Comparison of ENCODE assay signal across 9 cellular contexts in genomic region chr12:47317182-47317915, GRCh38.
DNase-seq lines count a peak whose midpoint lies in the region; ATAC-seq, FAIRE-seq and TF ChIP-seq lines count a peak whose summit lies in the region.
"Had no signal": no experiment of that assay in that cellular context is flagged by ENCODE, and none has a peak within 500 bp of the region (broad histone marks: within the 10 kb centered on the region; RNA-seq: fewer than 3 reads in every experiment).

No MANE protein-coding gene starts in this region.

- no peak overlapping the region for H3K27ac ChIP-seq in CD4-positive, CD25-positive, alpha-beta regulatory T cell (ENCODE audit: insufficient read depth, low read length, poor library complexity, severe bottlenecking)
- H3K27ac ChIP-seq in esophagus muscularis mucosa (replicated peaks in 1 of 4), result peak overlapping the region; percentile 18 to 48 (median 34)

- TF ChIP-seq CTCF in esophagus muscularis mucosa (IDR thresholded peaks at IDR 0.05), result no peak

- ATAC-seq in CD4-positive, CD25-positive, alpha-beta regulatory T cell (ENCODE audit: low read depth in 2 of 2), result no peak
- ATAC-seq in HG03175 (IDR thresholded peaks at IDR 0.05; ENCODE audit: unreplicated experiment), result peak; percentile 60
- no peak for ATAC-seq in stimulated activated naive CD8-positive, alpha-beta T cell treated with anti-CD3 and anti-CD28 coated beads, Interleukin-15, amount 100 ng/mL, for 72 hours

- peak overlapping the region; percentile 21 to 74 (median 44) for H3K27ac Mint-ChIP-seq in CD4-positive, CD25-positive, alpha-beta regulatory T cell
- no peak overlapping the region for H3K27ac Mint-ChIP-seq in stimulated activated naive CD8-positive, alpha-beta T cell treated with anti-CD3 and anti-CD28 coated beads, Interleukin-15, amount 100 ng/mL, for 72 hours

- H3K9me3 Mint-ChIP-seq in CD4-positive, CD25-positive, alpha-beta regulatory T cell, result peaks cover 0 to 3% (median 0%) of the 10 kb centered on the region in 7 donors
- peaks cover 5% of the 10 kb centered on the region in 2 donors for H3K9me3 Mint-ChIP-seq in stimulated activated naive CD8-positive, alpha-beta T cell treated with anti-CD3 and anti-CD28 coated beads, Interleukin-15, amount 100 ng/mL, for 72 hours

- DNase-seq in CD4-positive, CD25-positive, alpha-beta regulatory T cell, result peak in 1 of 3 donors; percentile 24
- DNase-seq in GM19239 (ENCODE audit: insufficient read length, low spot score), result no peak
- DNase-seq in esophagus muscularis mucosa (ENCODE audit: extremely low spot score), result no peak
- DNase-seq in Kasumi-1 (lab: John Stamatoyannopoulos, UW), result no peak
- no peak for DNase-seq in stimulated activated naive CD8-positive, alpha-beta T cell treated with anti-CD3 and anti-CD28 coated beads, Interleukin-15, amount 100 ng/mL, for 72 hours
- DNase-seq in NCI-H1417 (lab: John Stamatoyannopoulos, UW), result no peak
- DNase-seq in NCI-H2029 (lab: John Stamatoyannopoulos, UW), result no peak

- H3K4me3 Mint-ChIP-seq in CD4-positive, CD25-positive, alpha-beta regulatory T cell, result peak overlapping the region; percentile 43 to 66 (median 58)
- H3K4me3 Mint-ChIP-seq in stimulated activated naive CD8-positive, alpha-beta T cell treated with anti-CD3 and anti-CD28 coated beads, Interleukin-15, amount 100 ng/mL, for 72 hours, result no peak overlapping the region

- TF ChIP-seq EP300 in esophagus muscularis mucosa (IDR thresholded peaks at IDR 0.05), result no peak

- H3K9me3 ChIP-seq in CD4-positive, CD25-positive, alpha-beta regulatory T cell (ENCODE audit: control insufficient read depth in 2 of 2, low read length in 2 of 2), result no peaks in the 10 kb centered on the region
- H3K9me3 ChIP-seq in esophagus muscularis mucosa, result no peaks in the 10 kb centered on the region

- H3K27me3 ChIP-seq in CD4-positive, CD25-positive, alpha-beta regulatory T cell (ENCODE audit: control insufficient read depth, insufficient read depth, low read length), result no peaks in the 10 kb centered on the region
- no peaks in the 10 kb centered on the region for H3K27me3 ChIP-seq in esophagus muscularis mucosa

- no peaks in the 10 kb centered on the region for H3K4me1 ChIP-seq in CD4-positive, CD25-positive, alpha-beta regulatory T cell (ENCODE audit: control insufficient read depth, insufficient read depth, low read length, poor library complexity, severe bottlenecking)
- peaks cover 0 to 18% (median 6%) of the 10 kb centered on the region in 4 donors for H3K4me1 ChIP-seq in esophagus muscularis mucosa

- no peaks in the 10 kb centered on the region for H3K36me3 ChIP-seq in CD4-positive, CD25-positive, alpha-beta regulatory T cell (ENCODE audit: control insufficient read depth, insufficient read depth, low read length)
- H3K36me3 ChIP-seq in esophagus muscularis mucosa, result no peaks in the 10 kb centered on the region

- H3K36me3 Mint-ChIP-seq in CD4-positive, CD25-positive, alpha-beta regulatory T cell, result no peaks in the 10 kb centered on the region

- FAIRE-seq in GM19239 (lab: Jason Lieb, UNC), result peak; percentile 85
- FAIRE-seq: TTC549 had no signal

- TF ChIP-seq POLR2A in esophagus muscularis mucosa (IDR thresholded peaks at IDR 0.05; ENCODE audit: low read depth), result no peak

- peak overlapping the region; percentile 62 for H3K4me3 ChIP-seq in CD4-positive, CD25-positive, alpha-beta regulatory T cell (ENCODE audit: low read depth, low read length)
- peak overlapping the region in 2 of 4 donors; percentile 14 to 15 for H3K4me3 ChIP-seq in esophagus muscularis mucosa

- no peaks in the 10 kb centered on the region for H3K27me3 Mint-ChIP-seq in CD4-positive, CD25-positive, alpha-beta regulatory T cell
- H3K27me3 Mint-ChIP-seq in stimulated activated naive CD8-positive, alpha-beta T cell treated with anti-CD3 and anti-CD28 coated beads, Interleukin-15, amount 100 ng/mL, for 72 hours, result no peaks in the 10 kb centered on the region

- peaks cover 8 to 27% (median 19%) of the 10 kb centered on the region in 4 donors for H3K4me1 Mint-ChIP-seq in CD4-positive, CD25-positive, alpha-beta regulatory T cell
- peaks cover 43% of the 10 kb centered on the region for H3K4me1 Mint-ChIP-seq in stimulated activated naive CD8-positive, alpha-beta T cell treated with anti-CD3 and anti-CD28 coated beads, Interleukin-15, amount 100 ng/mL, for 72 hours

- whole genome bisulfite sequencing in esophagus muscularis mucosa, result 49% methylated on average over 11 of the region's 11 CpGs

- intact Hi-C loops in esophagus muscularis mucosa (cut with DNase I), result no loop called here

Comparison
In these comparisons a context has a peak if more than half of its experiments do, and no peak if none do; other contexts are left out.
1. H3K27ac Mint-ChIP-seq: peak in CD4-positive, CD25-positive, alpha-beta regulatory T cell (3 of 3); none in stimulated activated naive CD8-positive, alpha-beta T cell treated with anti-CD3 and anti-CD28 coated beads, Interleukin-15, amount 100 ng/mL, for 72 hours (0 of 2).
2. H3K4me3 Mint-ChIP-seq: peak in CD4-positive, CD25-positive, alpha-beta regulatory T cell (4 of 4); none in stimulated activated naive CD8-positive, alpha-beta T cell treated with anti-CD3 and anti-CD28 coated beads, Interleukin-15, amount 100 ng/mL, for 72 hours (0 of 2).